In genomic region chr13:39786091-39786490, GRCh38 we compare ENCODE assay signal across 14 cellular contexts.
A peak's percentile ranks its signal among the peaks of the same experiment; 100 is the strongest.
DNase-seq lines count a peak whose midpoint lies in the region; ATAC-seq and TF ChIP-seq lines count a peak whose summit lies in the region.
"Had no signal": no experiment of that assay in that cellular context is flagged by ENCODE, and none has a peak within 500 bp of the region (broad histone marks: within the 10 kb centered on the region; RNA-seq: fewer than 3 reads in every experiment).

No MANE protein-coding gene starts in this region.

- DNase-seq in right cardiac atrium (no peak), Right ventricle myocardium superior (no peak), dermis microvascular lymphatic vessel endothelial cell (ENCODE audit: low read depth in 2 of 2) (peak; percentile 52 to 92), NCI-H1092 (lab: John Stamatoyannopoulos, UW) (no peak), NCI-H345 (lab: John Stamatoyannopoulos, UW) (no peak)
- DNase-seq: CD8-positive, alpha-beta T cell; HCEC 1CT; NCI-H187; NCI-H446; PC-3 had no signal

- H3K36me3 Mint-ChIP-seq in nephron (ENCODE audit: low read depth): peaks cover 4% of the 10 kb centered on the region

- peak; percentile 48 to 67 for ATAC-seq in right cardiac atrium
- no peak for ATAC-seq in Right ventricle myocardium superior (ENCODE audit: poor library complexity)
- ATAC-seq in GM18498 (IDR thresholded peaks at IDR 0.05; ENCODE audit: unreplicated experiment): no peak
- ATAC-seq: CD8-positive, alpha-beta T cell; PC-3 had no signal

- no peak for TF ChIP-seq CTCF in nephron (IDR thresholded peaks at IDR 0.05; ENCODE audit: unreplicated experiment in 3 of 3)

- H3K4me1 Mint-ChIP-seq in nephron: peaks cover 36% of the 10 kb centered on the region

- intact Hi-C loops in right cardiac atrium (cut with DNase I) (loop anchor here in 1 of 4 donors (10.0 kb wide), 3 partner anchors 89 to 409 kb away; no protein-coding TSS in a partner anchor), Right ventricle myocardium superior (cut with DNase I) (no loop called here)

- peak overlapping the region; percentile 38 to 80 (median 69) for H3K27ac Mint-ChIP-seq in nephron
- H3K27ac Mint-ChIP-seq: CD8-positive, alpha-beta T cell had no signal

- peaks cover 8% of the 10 kb centered on the region for H3K4me1 ChIP-seq in right cardiac atrium (ENCODE audit: control insufficient read depth, insufficient read depth, low read length)
- H3K4me1 ChIP-seq: BLaER1 had no signal

- H3K9me3 Mint-ChIP-seq in nephron: peaks cover 4% of the 10 kb centered on the region

- 44% methylated on average over 4 of the region's 4 CpGs for WGBS in right cardiac atrium

- no peak overlapping the region for H3K4me3 ChIP-seq in right cardiac atrium (ENCODE audit: low read length)
- H3K4me3 ChIP-seq: BLaER1 had no signal

- H3K27ac ChIP-seq in right cardiac atrium (ENCODE audit: low read length): peak overlapping the region; percentile 17
- H3K27ac ChIP-seq: BLaER1, RWPE1 had no signal

- H3K27me3 Mint-ChIP-seq in nephron (ENCODE audit: low read depth): no peaks in the 10 kb centered on the region

- H3K27me3 ChIP-seq in right cardiac atrium (ENCODE audit: control insufficient read depth, insufficient read depth): no peaks in the 10 kb centered on the region
- H3K27me3 ChIP-seq: BLaER1 had no signal

- no peaks in the 10 kb centered on the region for H3K9me3 ChIP-seq in right cardiac atrium (ENCODE audit: control insufficient read depth, low read length)

- H3K4me3 Mint-ChIP-seq in nephron: peak overlapping the region in 1 of 3 experiments; percentile 1
- H3K4me3 Mint-ChIP-seq: CD8-positive, alpha-beta T cell had no signal

Comparison
In these comparisons a context has a peak if more than half of its experiments do, and no peak if none do; other contexts are left out.
1. ATAC-seq: peak in right cardiac atrium (2 of 2); none in Right ventricle myocardium superior (single experiment) and GM18498 (single experiment).
2. DNase-seq: peak in dermis microvascular lymphatic vessel endothelial cell (2 of 2); none in right cardiac atrium (0 of 3), Right ventricle myocardium superior (single experiment), NCI-H1092 (single experiment) and NCI-H345 (single experiment).